Comparison of ENCODE assay signal across 13 cellular contexts in the genomic region with DNA sequence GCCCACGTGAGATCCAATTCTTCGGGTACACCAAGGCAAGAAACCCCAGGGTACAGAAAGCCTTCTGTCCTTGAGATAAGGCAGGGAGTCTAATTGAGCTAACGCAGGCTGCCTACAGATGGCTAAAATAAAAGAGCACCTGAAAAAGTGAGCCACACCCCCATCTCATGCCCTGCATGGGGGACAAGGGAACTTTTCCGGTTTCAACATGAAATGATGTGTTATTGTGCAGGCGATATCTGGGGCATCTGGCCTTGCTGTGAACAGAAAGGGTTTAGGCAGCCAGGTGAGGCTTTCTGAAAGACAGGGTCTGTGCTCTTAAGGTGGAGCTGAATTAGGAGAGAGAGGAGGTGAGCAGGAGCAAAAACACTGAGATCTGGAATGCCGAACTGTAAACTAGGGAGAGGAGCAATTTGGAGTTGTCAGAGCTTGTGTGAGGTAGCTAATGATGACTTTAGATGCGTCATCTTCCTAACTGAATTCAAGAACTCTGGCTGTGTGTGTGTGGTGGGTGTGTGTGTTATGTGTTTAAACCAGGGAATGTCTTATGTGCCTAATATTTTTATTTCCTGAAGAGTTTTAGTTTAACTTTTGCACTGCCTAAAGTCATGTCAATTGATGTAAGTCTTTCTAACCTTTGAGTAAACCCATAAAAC. TPM values are rescaled to one million over a fixed set of nuclear protein-coding genes. Genes with fewer than 3 reads are reported as not detected.
DNase-seq lines count a peak whose midpoint lies in the region; TF ChIP-seq lines count a peak whose summit lies in the region.
"Had no signal": no experiment of that assay in that cellular context is flagged by ENCODE, and none has a peak within 500 bp of the region (broad histone marks: within the 10 kb centered on the region; RNA-seq: fewer than 3 reads in every experiment).

No MANE protein-coding gene starts in this region.

- H3K27ac Mint-ChIP-seq in activated naive CD8-positive, alpha-beta T cell treated with anti-CD3 and anti-CD28 coated beads for 36 hours = peak overlapping the region; percentile 86

- no peak overlapping the region for H3K4me3 ChIP-seq in foreskin fibroblast (ENCODE audit: low read depth in 1 of 2, low read length in 2 of 2)
- H3K4me3 ChIP-seq: breast epithelium, pancreas, Peyer's patch, skin epidermis had no signal

- no peaks in the 10 kb centered on the region for H3K27me3 Mint-ChIP-seq in activated naive CD8-positive, alpha-beta T cell treated with anti-CD3 and anti-CD28 coated beads for 36 hours

- DNase-seq in activated CD4-positive, alpha-beta T cell treated with anti-CD3 and anti-CD28 coated beads for 48 hours = peak; percentile 21
- DNase-seq in activated CD4-positive, alpha-beta T cell treated with anti-CD3 and anti-CD28 coated beads, Interleukin-2, amount 50 U/mL, for 1 hour = no peak
- DNase-seq in Daoy (ENCODE audit: low read depth) = peak; percentile 24
- peak; percentile 13 for DNase-seq in activated naive CD8-positive, alpha-beta T cell treated with anti-CD3 and anti-CD28 coated beads for 36 hours
- DNase-seq in kidney tubule cell (ENCODE audit: low spot score) = peak; percentile 57
- no peak for DNase-seq in superior temporal gyrus (ENCODE audit: extremely low spot score)
- DNase-seq in Kasumi-1 (lab: John Stamatoyannopoulos, UW) = no peak
- DNase-seq in foreskin fibroblast = no peak
- DNase-seq: NCI-H1092 treated with DMSO at 0.1 percent for 48 hours, pancreas, Peyer's patch had no signal

- no peaks in the 10 kb centered on the region for H3K9me3 Mint-ChIP-seq in activated naive CD8-positive, alpha-beta T cell treated with anti-CD3 and anti-CD28 coated beads for 36 hours

- peak overlapping the region; percentile 65 for H3K4me3 Mint-ChIP-seq in activated naive CD8-positive, alpha-beta T cell treated with anti-CD3 and anti-CD28 coated beads for 36 hours

- no peaks in the 10 kb centered on the region for H3K36me3 Mint-ChIP-seq in activated naive CD8-positive, alpha-beta T cell treated with anti-CD3 and anti-CD28 coated beads for 36 hours

- H3K4me1 Mint-ChIP-seq in activated naive CD8-positive, alpha-beta T cell treated with anti-CD3 and anti-CD28 coated beads for 36 hours = peaks cover 42% of the 10 kb centered on the region

- TF ChIP-seq CTCF in foreskin fibroblast (IDR thresholded peaks at IDR 0.05; ENCODE audit: low read depth, low read length) = no peak

RNA-seq across cellular contexts. Expression of gene LDHB, which starts 20.1 kb away (rescaled TPM):
- total RNA-seq in Daoy (2014; rRNA removed; shearing (Covaris generic)) = 1,282 and 1,556 TPM in 2 replicates
- total RNA-seq in activated naive CD8-positive, alpha-beta T cell treated with anti-CD3 and anti-CD28 coated beads for 36 hours = 1,000 to 10,000 TPM; 1,947 to 1,996 TPM

Comparison
In these comparisons a context has a peak if more than half of its experiments do, and no peak if none do; other contexts are left out.
1. DNase-seq: peak in activated CD4-positive, alpha-beta T cell treated with anti-CD3 and anti-CD28 coated beads for 48 hours (single experiment), Daoy (single experiment), activated naive CD8-positive, alpha-beta T cell treated with anti-CD3 and anti-CD28 coated beads for 36 hours (single experiment) and kidney tubule cell (single experiment); none in activated CD4-positive, alpha-beta T cell treated with anti-CD3 and anti-CD28 coated beads, Interleukin-2, amount 50 U/mL, for 1 hour (single experiment), superior temporal gyrus (single experiment), Kasumi-1 (0 of 2) and foreskin fibroblast (0 of 2).